ENCODE assay signal across 1 cellular context in genomic region chr3:49462222-49462621, GRCh38.
TF ChIP-seq lines count a peak whose summit lies in the region.

No MANE protein-coding gene starts in this region.

TF ChIP-seq in GM23338, 12 proteins besides CTCF, POLR2A, EP300 and RAD21 (continued from another document):
- TF ChIP-seq ZNF462 (CRISPR knock-in tag; IDR thresholded peaks at IDR 0.05) (no peak), EZH2phosphoT487 (IDR thresholded peaks at IDR 0.05; ENCODE audit: unreplicated experiment) (no peak), NANOG (IDR thresholded peaks at IDR 0.05; ENCODE audit: borderline replicate concordance) (no peak)
